Comparison of ENCODE assay signal across 13 cellular contexts in the genomic region with DNA sequence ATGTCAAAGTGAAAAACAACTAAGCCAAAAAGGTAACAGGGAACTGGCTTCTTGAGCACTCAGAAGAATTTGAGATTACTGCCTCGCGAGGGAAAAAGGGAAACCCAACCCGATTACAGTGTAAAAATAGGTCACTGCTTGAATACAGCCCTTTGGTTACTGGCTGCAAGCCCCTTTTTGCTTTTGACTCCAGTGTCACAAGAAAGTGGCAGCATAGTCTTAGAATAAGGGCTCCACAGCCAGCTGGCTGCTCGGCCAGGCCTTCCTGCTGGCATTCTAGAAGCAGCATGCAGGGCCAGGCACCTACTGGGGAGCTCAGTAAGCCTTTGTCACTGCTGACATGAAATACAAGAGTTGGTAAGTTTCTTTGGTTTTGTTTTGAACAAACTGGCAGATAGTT.
DNase-seq lines count a peak whose midpoint lies in the region; ATAC-seq, FAIRE-seq and TF ChIP-seq lines count a peak whose summit lies in the region.
"Had no signal": no experiment of that assay in that cellular context is flagged by ENCODE, and none has a peak within 500 bp of the region (broad histone marks: within the 10 kb centered on the region; RNA-seq: fewer than 3 reads in every experiment).

No MANE protein-coding gene starts in this region.

- H3K27ac ChIP-seq in RWPE2 (ENCODE audit: poor library complexity, severe bottlenecking) (peak overlapping the region; percentile 77), esophagus squamous epithelium (peak overlapping the region; percentile 78 to 87 (median 79)), lung (ENCODE audit: low read depth in 1 of 2, low read length in 1 of 2) (peak overlapping the region; percentile 69 to 74), subcutaneous abdominal adipose tissue (ENCODE audit: low read depth, low read length) (peak overlapping the region; percentile 84)
- H3K27ac ChIP-seq: BLaER1, KMS-11 had no signal

- intact Hi-C loops in esophagus squamous epithelium (cut with DNase I), result loop anchor here (5.0 kb wide), 1 partner anchor 62 kb away; no protein-coding TSS in a partner anchor

- TF ChIP-seq CTCF in RWPE2 (IDR thresholded peaks at IDR 0.05; ENCODE audit: poor library complexity, severe bottlenecking) (no peak), esophagus squamous epithelium (IDR thresholded peaks at IDR 0.05) (no peak), lung (IDR thresholded peaks at IDR 0.05; ENCODE audit: control extremely low read depth, extremely low read depth) (no peak)

- H3K27me3 ChIP-seq in RWPE2 (ENCODE audit: insufficient read depth, poor library complexity, severe bottlenecking) (no peaks in the 10 kb centered on the region), esophagus squamous epithelium (no peaks in the 10 kb centered on the region), lung (ENCODE audit: control insufficient read depth, insufficient read depth) (no peaks in the 10 kb centered on the region), subcutaneous abdominal adipose tissue (ENCODE audit: control insufficient read depth in 5 of 5, insufficient read depth in 4 of 5, low read length in 5 of 5) (no peaks in the 10 kb centered on the region)
- H3K27me3 ChIP-seq: BLaER1 had no signal

- DNase-seq in RWPE2 (ENCODE audit: low spot score) (no peak), esophagus squamous epithelium (lab: John Stamatoyannopoulos, UW) (no peak), lung (ENCODE audit: low spot score) (no peak), GM12891 (ENCODE audit: insufficient read length, low spot score) (no peak), NCI-H128 (lab: John Stamatoyannopoulos, UW; ENCODE audit: unreplicated experiment) (no peak), AG08396 (ENCODE audit: low spot score) (no peak)
- no peak for DNase-seq in activated naive CD4-positive, alpha-beta T cell (lab: John Stamatoyannopoulos, UW)
- DNase-seq: NCI-H446 treated with DMSO at 0.1 percent for 48 hours, RPMI8226 had no signal

- FAIRE-seq in GM12891 (lab: Jason Lieb, UNC), result no peak
- FAIRE-seq: H54 had no signal

- H3K9ac ChIP-seq in subcutaneous abdominal adipose tissue (ENCODE audit: low read length in 5 of 5), result peak overlapping the region in 4 of 5 donors; percentile 27 to 49 (median 30)
- H3K9ac ChIP-seq: BLaER1, KMS-11 had no signal

- no peaks in the 10 kb centered on the region for H3K9me3 ChIP-seq in RWPE2 (ENCODE audit: severe bottlenecking)
- no peaks in the 10 kb centered on the region for H3K9me3 ChIP-seq in esophagus squamous epithelium
- peaks cover 0 to 2% of the 10 kb centered on the region in 2 donors for H3K9me3 ChIP-seq in lung (ENCODE audit: control insufficient read depth in 2 of 2, insufficient read depth in 1 of 2, low read length in 1 of 2)
- no peaks in the 10 kb centered on the region for H3K9me3 ChIP-seq in subcutaneous abdominal adipose tissue (ENCODE audit: control insufficient read depth in 5 of 5, low read length in 5 of 5)

- ATAC-seq in RWPE2 (ENCODE audit: low read depth) (no peak), lung (ENCODE audit: insufficient read depth, low FRiP score) (no peak)

- WGBS in esophagus squamous epithelium, 2 donors, result 35 to 64% methylated on average over 4 of the region's 4 CpGs
- WGBS in lung, 2 donors, result 44 to 71% methylated on average over 4 of the region's 4 CpGs

- H3K4me3 ChIP-seq in RWPE2 (ENCODE audit: severe bottlenecking) (no peak overlapping the region), esophagus squamous epithelium (no peak overlapping the region), lung (no peak overlapping the region), subcutaneous abdominal adipose tissue (ENCODE audit: low read depth in 1 of 5, low read length in 5 of 5) (peak overlapping the region in 1 of 5 donors; percentile 18)
- H3K4me3 ChIP-seq: BLaER1 had no signal

- H3K4me1 ChIP-seq in RWPE2 (ENCODE audit: insufficient read depth, poor library complexity, severe bottlenecking) (peaks cover 27% of the 10 kb centered on the region), esophagus squamous epithelium (peaks cover 32 to 46% (median 39%) of the 10 kb centered on the region in 3 donors), lung (ENCODE audit: control insufficient read depth in 2 of 2, insufficient read depth in 2 of 2, low read length in 2 of 2) (peaks cover 5 to 27% of the 10 kb centered on the region in 2 donors), subcutaneous abdominal adipose tissue (ENCODE audit: control insufficient read depth in 5 of 5, insufficient read depth in 5 of 5, low read length in 5 of 5) (peaks cover 2 to 32% (median 31%) of the 10 kb centered on the region in 5 donors)

- no peak for TF ChIP-seq POLR2A in esophagus squamous epithelium (IDR thresholded peaks at IDR 0.05)
- no peak for TF ChIP-seq POLR2A in GM12891 (IDR thresholded peaks at IDR 0.05; ENCODE audit: low read depth, low read length)

- H3K36me3 ChIP-seq in RWPE2 (ENCODE audit: low read depth) (peaks cover 4% of the 10 kb centered on the region; the same call in 1 of the 2 replicates), esophagus squamous epithelium (peaks cover 0 to 5% (median 0%) of the 10 kb centered on the region in 3 donors), lung (ENCODE audit: control insufficient read depth in 2 of 2, insufficient read depth in 2 of 2, low read length in 2 of 2) (no peaks in the 10 kb centered on the region), subcutaneous abdominal adipose tissue (ENCODE audit: control insufficient read depth in 5 of 5, insufficient read depth in 5 of 5, low read length in 5 of 5) (peaks cover 0 to 3% (median 0%) of the 10 kb centered on the region in 5 donors)
- H3K36me3 ChIP-seq: BLaER1 had no signal

TF ChIP-seq in GM12891, 5 proteins besides CTCF, POLR2A, EP300 and RAD21:
- TF ChIP-seq SPI1 (IDR thresholded peaks at IDR 0.05; ENCODE audit: low read depth, low read length) (no peak), POU2F2 (IDR thresholded peaks at IDR 0.05; ENCODE audit: low read depth, low read length) (no peak), PAX5 (IDR thresholded peaks at IDR 0.05; ENCODE audit: insufficient read depth, low read length, severe bottlenecking) (no peak)
